In genomic region chr7:79732535-79732934, GRCh38 we compare ENCODE assay signal across 9 cellular contexts.
"Had no signal": no experiment of that assay in that cellular context is flagged by ENCODE, and none has a peak within 500 bp of the region (broad histone marks: within the 10 kb centered on the region; RNA-seq: fewer than 3 reads in every experiment).

No MANE protein-coding gene starts in this region.

- H3K9me3 ChIP-seq: HAP-1 had no signal

- H3K9ac ChIP-seq: GM23248 had no signal

- H3K27ac ChIP-seq: GM23248, HL-60 had no signal

- DNase-seq: GM23248, GOT3, H7, HFFc6, IMR-90, Kasumi-1, KG1 had no signal

- H3K4me3 ChIP-seq: GM23248, HAP-1 had no signal

- H3K4me3 Mint-ChIP-seq: HFFc6 had no signal

- H3K27ac Mint-ChIP-seq: HFFc6 had no signal

- H3K4me1 ChIP-seq: HAP-1 had no signal

- H3K36me3 ChIP-seq: HAP-1 had no signal

- H2AFZ ChIP-seq: GM23248 had no signal
